13 cellular contexts compared by ENCODE assay signal in the genomic region with DNA sequence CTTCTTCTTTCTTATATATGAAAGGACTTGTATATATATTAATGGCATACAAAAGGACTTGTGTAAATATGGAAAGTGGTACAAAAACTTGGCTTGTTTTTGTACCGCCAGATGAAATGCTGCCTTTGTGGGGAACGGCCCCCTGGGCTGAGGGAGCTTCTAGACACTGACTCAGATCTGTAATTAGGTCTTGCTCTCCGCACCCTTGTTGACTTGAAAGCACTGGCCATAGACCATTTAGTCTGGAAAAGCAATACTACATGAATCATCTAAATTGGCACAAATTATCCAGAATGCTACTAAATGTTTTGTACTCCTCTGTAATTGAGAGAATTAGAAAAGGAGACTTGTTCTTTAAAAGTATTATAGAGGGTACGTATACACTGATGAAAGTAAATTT.
DNase-seq lines count a peak whose midpoint lies in the region; ATAC-seq lines count a peak whose summit lies in the region.
"Had no signal": no experiment of that assay in that cellular context is flagged by ENCODE, and none has a peak within 500 bp of the region (broad histone marks: within the 10 kb centered on the region; RNA-seq: fewer than 3 reads in every experiment).

No MANE protein-coding gene starts in this region.

- H3K4me1 ChIP-seq in Karpas-422 (ENCODE audit: low read length), result no peaks in the 10 kb centered on the region
- H3K4me1 ChIP-seq: colonic mucosa had no signal

- no peak overlapping the region for H3K4me3 ChIP-seq in Karpas-422 (ENCODE audit: low read length)
- H3K4me3 ChIP-seq: colonic mucosa, pancreas had no signal

- no peak for ATAC-seq in HG03521 (IDR thresholded peaks at IDR 0.05; ENCODE audit: unreplicated experiment)
- ATAC-seq in GM21360 (IDR thresholded peaks at IDR 0.05; ENCODE audit: unreplicated experiment), result no peak
- ATAC-seq in HG03460 (IDR thresholded peaks at IDR 0.05; ENCODE audit: unreplicated experiment), result no peak
- ATAC-seq: stimulated activated naive CD8-positive, alpha-beta T cell treated with anti-CD3 and anti-CD28 coated beads, Interleukin-15, amount 100 ng/mL, for 72 hours had no signal

- no peaks in the 10 kb centered on the region for H3K9me2 ChIP-seq in Karpas-422 (replicated peaks; ENCODE audit: insufficient read depth, low read length)

- H3K27ac ChIP-seq in Karpas-422 (ENCODE audit: low read length), result no peak overlapping the region
- H3K27ac ChIP-seq: C4-2B, colonic mucosa, pancreas had no signal

- no peak overlapping the region for H3K4me2 ChIP-seq in Karpas-422 (ENCODE audit: low read depth, low read length, poor library complexity, severe bottlenecking)

- no peaks in the 10 kb centered on the region for H4K20me1 ChIP-seq in Karpas-422 (ENCODE audit: insufficient read depth, low read depth, low read length)

- no peaks in the 10 kb centered on the region for H3K9me3 ChIP-seq in Karpas-422 (ENCODE audit: low read length)
- H3K9me3 ChIP-seq: colonic mucosa, pancreas had no signal

- H3K27me3 ChIP-seq in Karpas-422 (ENCODE audit: low read length), result no peaks in the 10 kb centered on the region
- H3K27me3 ChIP-seq: colonic mucosa, pancreas had no signal

- no peak overlapping the region for H3K9ac ChIP-seq in Karpas-422 (ENCODE audit: low read length)

- no peaks in the 10 kb centered on the region for H3K36me3 ChIP-seq in Karpas-422 (ENCODE audit: insufficient read depth, low read length)
- H3K36me3 ChIP-seq: colonic mucosa, pancreas had no signal

- DNase-seq in DMS79 (lab: John Stamatoyannopoulos, UW) (peak; percentile 24), NCI-H146 treated with DMSO at 0.1 percent for 48 hours (lab: John Stamatoyannopoulos, UW; ENCODE audit: unreplicated experiment) (peak; percentile 40), astrocyte of the hippocampus (ENCODE audit: low read depth, low spot score) (peak; percentile 91), midbrain (lab: John Stamatoyannopoulos, UW) (peak; percentile 13), Karpas-422 (no peak)
- DNase-seq: activated CD4-positive, alpha-beta T cell treated with anti-CD3 and anti-CD28 coated beads, Interleukin-2, amount 10 ng/mL, durations not matched to agents 7 days and 5 days; colonic mucosa; pancreas; stimulated activated naive CD8-positive, alpha-beta T cell treated with anti-CD3 and anti-CD28 coated beads, Interleukin-15, amount 100 ng/mL, for 72 hours had no signal

- H3K79me2 ChIP-seq in Karpas-422 (ENCODE audit: low read length), result no peaks in the 10 kb centered on the region

- H2AFZ ChIP-seq in Karpas-422 (ENCODE audit: low read length), result no peak overlapping the region
